In the genomic region with DNA sequence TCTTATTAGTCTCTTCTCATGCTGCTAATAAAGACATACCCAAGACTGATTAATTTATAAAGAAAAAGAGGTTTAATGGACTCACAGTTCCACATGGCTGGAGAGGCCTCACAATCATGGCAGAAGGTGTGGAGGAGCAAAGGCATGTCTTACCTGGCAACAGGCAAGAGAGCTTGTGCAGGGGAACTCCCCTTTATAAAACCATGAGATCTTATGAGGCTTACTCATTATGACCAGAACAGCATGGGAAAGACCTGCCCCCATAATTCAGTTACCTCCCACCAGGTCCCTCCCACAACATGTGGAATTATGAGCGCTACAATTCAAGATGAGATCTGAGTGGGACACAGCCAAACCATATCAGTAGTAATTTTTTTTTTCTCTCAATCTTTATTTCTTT, we compare ENCODE assay signal across 8 cellular contexts. TPM values are rescaled to one million over a fixed set of nuclear protein-coding genes. Genes with fewer than 3 reads are reported as not detected.
"Had no signal": no experiment of that assay in that cellular context is flagged by ENCODE, and none has a peak within 500 bp of the region (broad histone marks: within the 10 kb centered on the region; RNA-seq: fewer than 3 reads in every experiment).

No MANE protein-coding gene starts in this region.

RNA-seq across cellular contexts. Expression of gene SYT14, which starts 33.2 kb away (rescaled TPM):
- total RNA-seq: naive thymus-derived CD8-positive, alpha-beta T cell; natural killer cell; natural killer cell treated with Interleukin-12 subunit alpha and Interleukin-12 subunit beta and Interleukin-15 and Interleukin-18, amount 100 ng/mL, for 72 hours; omental fat pad; posterior vena cava; right lobe of liver; spleen had no signal
- polyA plus RNA-seq: naive thymus-derived CD8-positive, alpha-beta T cell; smooth muscle cell had no signal
